In genomic region chr16:22299036-22299435, GRCh38 we compare ENCODE assay signal across 8 cellular contexts. TPM values are rescaled to one million over a fixed set of nuclear protein-coding genes. Genes with fewer than 3 reads are reported as not detected.
DNase-seq lines count a peak whose midpoint lies in the region; ATAC-seq and TF ChIP-seq lines count a peak whose summit lies in the region.

No MANE protein-coding gene starts in this region.

- H3K4me1 Mint-ChIP-seq in CD4-positive, alpha-beta T cell (ENCODE audit: low read depth): peaks cover 61% of the 10 kb centered on the region
- H3K4me1 Mint-ChIP-seq in brain: peaks cover 34% of the 10 kb centered on the region

- peaks cover 25% of the 10 kb centered on the region for H3K4me1 ChIP-seq in Loucy (ENCODE audit: insufficient read depth, low read length, poor library complexity, severe bottlenecking)

- H3K9ac ChIP-seq in Loucy (ENCODE audit: low read depth, low read length, poor library complexity, severe bottlenecking) (no peak overlapping the region), neural cell (ENCODE audit: low read length) (no peak overlapping the region)

- TF ChIP-seq CTCF in CD4-positive, alpha-beta T cell (IDR thresholded peaks at IDR 0.05): no peak
- TF ChIP-seq CTCF in Loucy (conservative IDR thresholded peaks at IDR 0.05; ENCODE audit: low read length) (no peak), brain (conservative IDR thresholded peaks at IDR 0.05) (no peak), neural cell (IDR thresholded peaks at IDR 0.05; ENCODE audit: poor library complexity, severe bottlenecking) (no peak)

- H2AFZ ChIP-seq in Loucy (ENCODE audit: low read length): no peak overlapping the region
- no peak overlapping the region for H2AFZ ChIP-seq in neural cell (ENCODE audit: low read depth, low read length)

- CTCF ChIA-PET in CD4-positive, alpha-beta T cell (lab: Charles Lee): interaction anchor here (0.7 to 2.3 kb wide), 3 partner anchors 79 to 110 kb away, joined by 3 to 11 read pairs (median 6); no protein-coding TSS in a partner anchor

- peak overlapping the region; percentile 99 for H3K27ac Mint-ChIP-seq in CD4-positive, alpha-beta T cell
- peak overlapping the region; percentile 11 to 99 (median 71) for H3K27ac Mint-ChIP-seq in brain

- peaks cover 5% of the 10 kb centered on the region; the same call in 1 of the 2 replicates for H3K36me3 ChIP-seq in Loucy (ENCODE audit: insufficient read depth, low read length)
- H3K36me3 ChIP-seq in neural cell (ENCODE audit: insufficient read depth, low read length): no peaks in the 10 kb centered on the region

- TF ChIP-seq RAD21 in neural cell (conservative IDR thresholded peaks at IDR 0.05): no peak

- peak overlapping the region; percentile 86 for H3K4me3 ChIP-seq in Loucy (ENCODE audit: low read length, poor library complexity, severe bottlenecking)
- peak overlapping the region; percentile 98 for H3K4me3 ChIP-seq in neural cell (ENCODE audit: low read length)

- POLR2A ChIA-PET in CD4-positive, alpha-beta T cell (lab: Charles Lee): interaction anchor here (1.2 to 6.5 kb wide), 5 partner anchors 93 to 297 kb away, joined by 4 to 157 read pairs (median 20); partner anchors contain the start of genes EEF2K and MOSMO

- H3F3A ChIP-seq in Loucy (ENCODE audit: low read depth): 0 out of 2 replicates have a peak, but pooled peaks cover 5% of the 10 kb centered on the region
- H3F3A ChIP-seq in neural cell (ENCODE audit: insufficient read depth, low read length, poor library complexity, severe bottlenecking): no peaks in the 10 kb centered on the region

- peak overlapping the region; percentile 96 for H3K4me3 Mint-ChIP-seq in CD4-positive, alpha-beta T cell
- peak overlapping the region; percentile 87 to 99 (median 95) for H3K4me3 Mint-ChIP-seq in brain

- no peaks in the 10 kb centered on the region for H3K9me2 ChIP-seq in Loucy (replicated peaks; ENCODE audit: low read depth, low read length)
- no peaks in the 10 kb centered on the region for H3K9me2 ChIP-seq in neural cell (ENCODE audit: insufficient read depth, low read length)

- no peak for TF ChIP-seq EP300 in neural cell (conservative IDR thresholded peaks at IDR 0.05; ENCODE audit: poor library complexity, severe bottlenecking)

- peaks cover 71% of the 10 kb centered on the region for H3K36me3 Mint-ChIP-seq in CD4-positive, alpha-beta T cell (ENCODE audit: low read depth)
- H3K36me3 Mint-ChIP-seq in brain: peaks cover 12% of the 10 kb centered on the region

- H3K79me2 ChIP-seq in Loucy (ENCODE audit: insufficient read depth, low read length) (peaks cover 47% of the 10 kb centered on the region), neural cell (replicated peaks; ENCODE audit: insufficient read depth, low read length) (peaks cover 8% of the 10 kb centered on the region)

- DNase-seq in CD4-positive, alpha-beta T cell: no peak

- peaks cover 15% of the 10 kb centered on the region for H3K27me3 Mint-ChIP-seq in CD4-positive, alpha-beta T cell
- H3K27me3 Mint-ChIP-seq in brain: peaks cover 12% of the 10 kb centered on the region

- H3K9me3 ChIP-seq in CD4-positive, alpha-beta T cell (ENCODE audit: control insufficient read depth, low read length): no peaks in the 10 kb centered on the region
- H3K9me3 ChIP-seq in Loucy (ENCODE audit: insufficient read depth, low read depth, low read length): no peaks in the 10 kb centered on the region
- no peaks in the 10 kb centered on the region for H3K9me3 ChIP-seq in neural cell (ENCODE audit: low read length)

- H4K20me1 ChIP-seq in Loucy (ENCODE audit: insufficient read depth, low read length, poor library complexity, severe bottlenecking): peaks cover 33% of the 10 kb centered on the region
- H4K20me1 ChIP-seq in neural cell (ENCODE audit: insufficient read depth): no peaks in the 10 kb centered on the region

- peaks cover 2% of the 10 kb centered on the region for H3K9me3 Mint-ChIP-seq in CD4-positive, alpha-beta T cell
- H3K9me3 Mint-ChIP-seq in brain: peaks cover 0 to 10% (median 0%) of the 10 kb centered on the region in 5 experiments

- no peak for ATAC-seq in CD4-positive, alpha-beta T cell (ENCODE audit: poor library complexity)
- no peak for ATAC-seq in HG03108 (IDR thresholded peaks at IDR 0.05; ENCODE audit: unreplicated experiment)
- ATAC-seq in HG03342 (IDR thresholded peaks at IDR 0.05; ENCODE audit: unreplicated experiment): no peak
- no peak for ATAC-seq in HG02981 (IDR thresholded peaks at IDR 0.05; ENCODE audit: unreplicated experiment)
- ATAC-seq in HG03095 (IDR thresholded peaks at IDR 0.05; ENCODE audit: unreplicated experiment): no peak

- intact Hi-C loops in CD4-positive, alpha-beta T cell (cut with DNase I, micrococcal nuclease): loop anchor here (5.0 to 10.0 kb wide), 3 partner anchors 222 to 1554 kb away; partner anchors contain the start of gene THUMPD1 (in 1 of the 2)

- peak overlapping the region; percentile 72 for H3K4me2 ChIP-seq in Loucy (ENCODE audit: low read depth, low read length, poor library complexity, severe bottlenecking)
- H3K4me2 ChIP-seq in neural cell (ENCODE audit: low read length): peak overlapping the region; percentile 17

- peak overlapping the region; percentile 99 for H3K27ac ChIP-seq in CD4-positive, alpha-beta T cell (ENCODE audit: low read depth, low read length)
- H3K27ac ChIP-seq in neural cell (ENCODE audit: low read length): peak overlapping the region; percentile 94

- no peaks in the 10 kb centered on the region for H3K27me3 ChIP-seq in CD4-positive, alpha-beta T cell (ENCODE audit: control insufficient read depth, insufficient read depth, low read length)
- H3K27me3 ChIP-seq in Loucy (ENCODE audit: insufficient read depth, low read length, poor library complexity, severe bottlenecking): peaks cover 4% of the 10 kb centered on the region
- H3K27me3 ChIP-seq in neural cell (ENCODE audit: insufficient read depth, low read depth, low read length): no peaks in the 10 kb centered on the region

TF ChIP-seq in neural cell, 6 proteins besides CTCF, POLR2A, EP300 and RAD21:
- TF ChIP-seq MXI1 (conservative IDR thresholded peaks at IDR 0.05; ENCODE audit: poor library complexity, severe bottlenecking) (no peak), SMC3 (conservative IDR thresholded peaks at IDR 0.05; ENCODE audit: poor library complexity) (no peak), POLR2AphosphoS5 (IDR thresholded peaks at IDR 0.05) (no peak), TAF1 (IDR thresholded peaks at IDR 0.05; ENCODE audit: low read depth) (no peak), EZH2 (IDR thresholded peaks at IDR 0.05; ENCODE audit: borderline replicate concordance, insufficient read depth, low read length, poor library complexity, severe bottlenecking) (no peak)

RNA-seq across cellular contexts. Expression of gene POLR3E, which starts 1.8 kb away (rescaled TPM):
- total RNA-seq in CD4-positive, alpha-beta T cell: 100 to 1,000 TPM; 239 to 242 TPM
- polyA plus RNA-seq in brain (ENCODE audit: insufficient read depth, low read depth, low replicate concordance) (14.9 TPM), neural cell (34.0 and 47.4 TPM in 2 replicates)
- 30.2 and 35.2 TPM in 2 replicates for polyA minus RNA-seq in neural cell
